In genomic region chr12:54240971-54241588, GRCh38 we compare ENCODE assay signal across 13 cellular contexts. TPM values are rescaled to one million over a fixed set of nuclear protein-coding genes. Genes with fewer than 3 reads are reported as not detected.
DNase-seq lines count a peak whose midpoint lies in the region; ATAC-seq and TF ChIP-seq lines count a peak whose summit lies in the region.
"Had no signal": no experiment of that assay in that cellular context is flagged by ENCODE, and none has a peak within 500 bp of the region (broad histone marks: within the 10 kb centered on the region; RNA-seq: fewer than 3 reads in every experiment).

No MANE protein-coding gene starts in this region.

- no peak overlapping the region for H3K4me3 ChIP-seq in CD4-positive, alpha-beta memory T cell (ENCODE audit: low read length in 2 of 2)

- ATAC-seq in GM18868 (IDR thresholded peaks at IDR 0.05; ENCODE audit: unreplicated experiment) (peak; percentile 78), HG03039 (IDR thresholded peaks at IDR 0.05; ENCODE audit: unreplicated experiment) (peak; percentile 59), natural killer cell (no peak)

- POLR2A ChIA-PET in CD4-positive, alpha-beta memory T cell (lab: Charles Lee; ENCODE audit: partially characterized antibody) = no interaction called here

- no peak overlapping the region for H3K4me3 Mint-ChIP-seq in CD4-positive, alpha-beta memory T cell
- H3K4me3 Mint-ChIP-seq in activated naive CD8-positive, alpha-beta T cell = no peak overlapping the region
- H3K4me3 Mint-ChIP-seq in natural killer cell = no peak overlapping the region

- H3K27me3 ChIP-seq in CD4-positive, alpha-beta memory T cell (ENCODE audit: insufficient read depth, low read length) = no peaks in the 10 kb centered on the region

- H3K4me1 ChIP-seq in CD4-positive, alpha-beta memory T cell (ENCODE audit: insufficient read depth, low read length) = no peaks in the 10 kb centered on the region

- H3K27ac Mint-ChIP-seq in CD4-positive, alpha-beta memory T cell = peak overlapping the region in 4 of 7 donors; percentile 13 to 37 (median 18)
- peak overlapping the region; percentile 34 for H3K27ac Mint-ChIP-seq in activated naive CD8-positive, alpha-beta T cell
- no peak overlapping the region for H3K27ac Mint-ChIP-seq in natural killer cell

- no peaks in the 10 kb centered on the region for H3K9me3 ChIP-seq in CD4-positive, alpha-beta memory T cell (ENCODE audit: control insufficient read depth in 1 of 2, low read length in 2 of 2)

- CTCF ChIA-PET in CD4-positive, alpha-beta memory T cell (lab: Charles Lee; ENCODE audit: partially characterized antibody) = interaction anchor here (0.7 to 6.3 kb wide), 6 partner anchors 8 to 128 kb away, joined by 3 to 49 read pairs (median 4); no protein-coding TSS in a partner anchor

- H3K27ac ChIP-seq in CD4-positive, alpha-beta memory T cell (ENCODE audit: low read depth, low read length) = no peak overlapping the region

- DNase-seq in CD4-positive, alpha-beta memory T cell = no peak
- no peak for DNase-seq in HPDE6-E6E7 (ENCODE audit: extremely low spot score)
- DNase-seq in GF-D8 (lab: John Stamatoyannopoulos, UW) = no peak
- DNase-seq in natural killer cell = no peak
- no peak for DNase-seq in NOMO-1 treated with DMSO at 0.1 percent for 48 hours (lab: John Stamatoyannopoulos, UW; ENCODE audit: unreplicated experiment)
- DNase-seq: C1 segment of cervical spinal cord; NCI-H82; posterior cingulate gyrus; stimulated activated naive CD4-positive, alpha-beta T cell treated with Interleukin-2 at 50 U/mL for 16 hours had no signal

- H3K36me3 ChIP-seq in CD4-positive, alpha-beta memory T cell (ENCODE audit: insufficient read depth, low read length) = peaks cover 24% of the 10 kb centered on the region

- H3K36me3 Mint-ChIP-seq in CD4-positive, alpha-beta memory T cell = peaks cover 31 to 47% of the 10 kb centered on the region in 2 donors
- peaks cover 9% of the 10 kb centered on the region for H3K36me3 Mint-ChIP-seq in activated naive CD8-positive, alpha-beta T cell
- peaks cover 12% of the 10 kb centered on the region for H3K36me3 Mint-ChIP-seq in natural killer cell

- intact Hi-C loops in CD4-positive, alpha-beta memory T cell (cut with micrococcal nuclease) = no loop called here
- intact Hi-C loops in natural killer cell (cut with micrococcal nuclease) = no loop called here

- H3K27me3 Mint-ChIP-seq in CD4-positive, alpha-beta memory T cell = no peaks in the 10 kb centered on the region
- H3K27me3 Mint-ChIP-seq in activated naive CD8-positive, alpha-beta T cell = no peaks in the 10 kb centered on the region
- no peaks in the 10 kb centered on the region for H3K27me3 Mint-ChIP-seq in natural killer cell (ENCODE audit: low read depth in 2 of 2)

- peaks cover 0 to 5% (median 0%) of the 10 kb centered on the region in 4 donors for H3K4me1 Mint-ChIP-seq in CD4-positive, alpha-beta memory T cell
- peaks cover 6% of the 10 kb centered on the region for H3K4me1 Mint-ChIP-seq in activated naive CD8-positive, alpha-beta T cell (ENCODE audit: low read depth)
- peaks cover 8% of the 10 kb centered on the region in 2 donors for H3K4me1 Mint-ChIP-seq in natural killer cell

- peaks cover 0 to 1% (median 0%) of the 10 kb centered on the region in 8 donors for H3K9me3 Mint-ChIP-seq in CD4-positive, alpha-beta memory T cell
- no peaks in the 10 kb centered on the region for H3K9me3 Mint-ChIP-seq in activated naive CD8-positive, alpha-beta T cell (ENCODE audit: low read depth)
- no peaks in the 10 kb centered on the region for H3K9me3 Mint-ChIP-seq in natural killer cell

- no peak for TF ChIP-seq CTCF in natural killer cell (IDR thresholded peaks at IDR 0.05)

RNA-seq across cellular contexts. Expression of gene CBX5, which starts 38.8 kb away (rescaled TPM):
- 10 to 100 TPM; 71.0 to 76.3 TPM for total RNA-seq in CD4-positive, alpha-beta memory T cell
- 10 to 100 TPM; 13.3 to 19.2 TPM for polyA plus RNA-seq in CD4-positive, alpha-beta memory T cell
- total RNA-seq in natural killer cell = 10 to 100 TPM; 30.8 to 42.3 (median 36.5) TPM

RNA-seq across cellular contexts. Expression of gene HNRNPA1, which starts 39.4 kb away (rescaled TPM):
- total RNA-seq in CD4-positive, alpha-beta memory T cell = 1,000 to 10,000 TPM in 1 of 2 experiments, 100 to 1,000 TPM in 1; 986 to 1,061 TPM
- 100 to 1,000 TPM; 756 to 958 TPM for polyA plus RNA-seq in CD4-positive, alpha-beta memory T cell
- total RNA-seq in natural killer cell = 1,000 to 10,000 TPM; 1,172 to 1,525 (median 1,292) TPM

RNA-seq across cellular contexts. Expression of gene SMUG1, which starts 52.3 kb away (rescaled TPM):
- 10 to 100 TPM; 27.2 to 30.7 TPM for total RNA-seq in CD4-positive, alpha-beta memory T cell
- polyA plus RNA-seq in CD4-positive, alpha-beta memory T cell = 10 to 100 TPM; 24.6 to 38.2 TPM
- total RNA-seq in natural killer cell = 10 to 100 TPM; 10.8 to 15.6 (median 12.3) TPM

RNA-seq across cellular contexts. Expression of gene NFE2, which starts 59.7 kb away (rescaled TPM):
- total RNA-seq in CD4-positive, alpha-beta memory T cell = not detected
- polyA plus RNA-seq in CD4-positive, alpha-beta memory T cell = under 1 TPM in 1 of 2 donors, not detected in 1; 0.25 TPM
- 10 to 100 TPM in 1 of 3 donors, 1 to 10 TPM in 2; 2.0 to 15.4 (median 2.0) TPM for total RNA-seq in natural killer cell
- total RNA-seq: activated CD8-positive, alpha-beta memory T cell treated with anti-CD3 and anti-CD28 coated beads for 36 hours had no signal

Comparison
In these comparisons a context has a peak if more than half of its experiments do, and no peak if none do; other contexts are left out.
1. H3K27ac Mint-ChIP-seq: peak in CD4-positive, alpha-beta memory T cell (4 of 7) and activated naive CD8-positive, alpha-beta T cell (single experiment); none in natural killer cell (0 of 2).
2. ATAC-seq: peak in GM18868 (single experiment) and HG03039 (single experiment); none in natural killer cell (0 of 3).